In the genomic region with DNA sequence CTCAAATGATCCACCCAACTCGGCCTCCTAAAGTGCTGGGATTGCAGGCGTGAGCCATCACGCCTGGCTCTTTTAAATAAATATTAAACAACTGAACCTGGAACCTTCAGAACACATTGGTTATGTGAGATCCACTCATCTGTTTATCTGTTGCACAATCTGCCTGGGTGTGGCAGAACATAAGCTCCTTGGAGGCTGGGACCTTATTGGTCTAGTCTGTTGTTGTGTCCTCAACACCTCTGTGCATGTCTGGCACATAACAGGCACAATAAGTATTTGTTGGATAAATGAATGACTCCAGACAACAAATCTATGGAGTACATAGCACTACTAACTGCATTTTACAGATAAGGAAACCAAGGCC, we compare ENCODE assay signal across 1 cellular context.
TF ChIP-seq lines count a peak whose summit lies in the region.

No MANE protein-coding gene starts in this region.

TF ChIP-seq in GM23338, 12 proteins besides CTCF, POLR2A, EP300 and RAD21 (continued from another document):
- TF ChIP-seq, protein P1, sequence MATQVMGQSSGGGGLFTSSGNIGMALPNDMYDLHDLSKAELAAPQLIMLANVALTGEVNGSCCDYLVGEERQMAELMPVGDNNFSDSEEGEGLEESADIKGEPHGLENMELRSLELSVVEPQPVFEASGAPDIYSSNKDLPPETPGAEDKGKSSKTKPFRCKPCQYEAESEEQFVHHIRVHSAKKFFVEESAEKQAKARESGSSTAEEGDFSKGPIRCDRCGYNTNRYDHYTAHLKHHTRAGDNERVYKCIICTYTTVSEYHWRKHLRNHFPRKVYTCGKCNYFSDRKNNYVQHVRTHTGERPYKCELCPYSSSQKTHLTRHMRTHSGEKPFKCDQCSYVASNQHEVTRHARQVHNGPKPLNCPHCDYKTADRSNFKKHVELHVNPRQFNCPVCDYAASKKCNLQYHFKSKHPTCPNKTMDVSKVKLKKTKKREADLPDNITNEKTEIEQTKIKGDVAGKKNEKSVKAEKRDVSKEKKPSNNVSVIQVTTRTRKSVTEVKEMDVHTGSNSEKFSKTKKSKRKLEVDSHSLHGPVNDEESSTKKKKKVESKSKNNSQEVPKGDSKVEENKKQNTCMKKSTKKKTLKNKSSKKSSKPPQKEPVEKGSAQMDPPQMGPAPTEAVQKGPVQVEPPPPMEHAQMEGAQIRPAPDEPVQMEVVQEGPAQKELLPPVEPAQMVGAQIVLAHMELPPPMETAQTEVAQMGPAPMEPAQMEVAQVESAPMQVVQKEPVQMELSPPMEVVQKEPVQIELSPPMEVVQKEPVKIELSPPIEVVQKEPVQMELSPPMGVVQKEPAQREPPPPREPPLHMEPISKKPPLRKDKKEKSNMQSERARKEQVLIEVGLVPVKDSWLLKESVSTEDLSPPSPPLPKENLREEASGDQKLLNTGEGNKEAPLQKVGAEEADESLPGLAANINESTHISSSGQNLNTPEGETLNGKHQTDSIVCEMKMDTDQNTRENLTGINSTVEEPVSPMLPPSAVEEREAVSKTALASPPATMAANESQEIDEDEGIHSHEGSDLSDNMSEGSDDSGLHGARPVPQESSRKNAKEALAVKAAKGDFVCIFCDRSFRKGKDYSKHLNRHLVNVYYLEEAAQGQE (IDR thresholded peaks at IDR 0.05; ENCODE audit: unreplicated experiment) = no peak
- TF ChIP-seq, protein P2, sequence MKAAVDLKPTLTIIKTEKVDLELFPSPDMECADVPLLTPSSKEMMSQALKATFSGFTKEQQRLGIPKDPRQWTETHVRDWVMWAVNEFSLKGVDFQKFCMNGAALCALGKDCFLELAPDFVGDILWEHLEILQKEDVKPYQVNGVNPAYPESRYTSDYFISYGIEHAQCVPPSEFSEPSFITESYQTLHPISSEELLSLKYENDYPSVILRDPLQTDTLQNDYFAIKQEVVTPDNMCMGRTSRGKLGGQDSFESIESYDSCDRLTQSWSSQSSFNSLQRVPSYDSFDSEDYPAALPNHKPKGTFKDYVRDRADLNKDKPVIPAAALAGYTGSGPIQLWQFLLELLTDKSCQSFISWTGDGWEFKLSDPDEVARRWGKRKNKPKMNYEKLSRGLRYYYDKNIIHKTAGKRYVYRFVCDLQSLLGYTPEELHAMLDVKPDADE (IDR thresholded peaks at IDR 0.05) = no peak
